In the genomic region with DNA sequence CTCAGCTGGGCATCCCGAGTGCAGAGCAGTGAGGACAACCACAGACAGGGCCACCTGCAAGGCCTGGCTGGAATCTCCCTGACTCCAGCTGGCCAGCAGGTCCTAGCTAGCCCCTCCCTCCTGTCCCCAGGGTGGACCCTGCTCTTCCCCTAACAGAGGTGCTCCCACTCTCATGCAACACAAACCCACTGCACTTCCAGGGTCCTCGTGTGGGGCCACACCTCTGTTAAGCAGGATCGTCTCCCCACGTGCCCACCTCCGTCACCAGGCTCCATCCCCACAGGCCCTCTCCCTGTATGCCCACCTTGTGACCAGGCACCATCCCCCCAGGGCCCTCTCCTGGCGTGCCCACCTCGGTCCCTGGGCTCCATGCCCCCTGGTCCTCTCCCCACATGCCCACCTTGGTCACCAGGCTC, we compare ENCODE assay signal across 2 cellular contexts.
TF ChIP-seq lines count a peak whose summit lies in the region.

No MANE protein-coding gene starts in this region.

TF ChIP-seq in IMR-90, 13 proteins besides CTCF, POLR2A, EP300 and RAD21:
- TF ChIP-seq RFX5 (IDR thresholded peaks at IDR 0.05; ENCODE audit: low read depth, low read length) (no peak), SMC3 (IDR thresholded peaks at IDR 0.05; ENCODE audit: low read depth, low read length) (no peak)

TF ChIP-seq in H1, 55 proteins besides CTCF, POLR2A, EP300 and RAD21:
- TF ChIP-seq SIX5 (IDR thresholded peaks at IDR 0.05; ENCODE audit: low read depth, low read length) (no peak), BRCA1 (IDR thresholded peaks at IDR 0.05; ENCODE audit: low read depth, low read length) (no peak), JUN (IDR thresholded peaks at IDR 0.05; ENCODE audit: low read depth, low read length) (no peak), BCL11A (IDR thresholded peaks at IDR 0.05; ENCODE audit: low read depth in 2 of 2, low read length in 2 of 2) (no peak), EGR1 (IDR thresholded peaks at IDR 0.05; ENCODE audit: borderline replicate concordance, low read depth, low read length) (no peak), TAF1 (IDR thresholded peaks at IDR 0.05; ENCODE audit: low read depth, low read length) (no peak), POU5F1 (IDR thresholded peaks at IDR 0.05; ENCODE audit: low read depth, low read length) (no peak), ASH2L (IDR thresholded peaks at IDR 0.05; ENCODE audit: low read length) (no peak), NRF1 (IDR thresholded peaks at IDR 0.05; ENCODE audit: low read depth, low read length) (no peak)
- TF ChIP-seq, protein P1, sequence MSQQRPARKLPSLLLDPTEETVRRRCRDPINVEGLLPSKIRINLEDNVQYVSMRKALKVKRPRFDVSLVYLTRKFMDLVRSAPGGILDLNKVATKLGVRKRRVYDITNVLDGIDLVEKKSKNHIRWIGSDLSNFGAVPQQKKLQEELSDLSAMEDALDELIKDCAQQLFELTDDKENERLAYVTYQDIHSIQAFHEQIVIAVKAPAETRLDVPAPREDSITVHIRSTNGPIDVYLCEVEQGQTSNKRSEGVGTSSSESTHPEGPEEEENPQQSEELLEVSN (IDR thresholded peaks at IDR 0.05) = no peak
